In genomic region chr2:6073260-6074141, GRCh38 we compare ENCODE assay signal across 9 cellular contexts.
DNase-seq lines count a peak whose midpoint lies in the region; ATAC-seq and TF ChIP-seq lines count a peak whose summit lies in the region.
"Had no signal": no experiment of that assay in that cellular context is flagged by ENCODE, and none has a peak within 500 bp of the region (broad histone marks: within the 10 kb centered on the region; RNA-seq: fewer than 3 reads in every experiment).

No MANE protein-coding gene starts in this region.

- H3K4me3 ChIP-seq in IMR-90 (ENCODE audit: insufficient read depth, low read depth, low read length): no peak overlapping the region
- H3K4me3 ChIP-seq in adrenal gland: peak overlapping the region in 1 of 4 donors; percentile 17
- H3K4me3 ChIP-seq in gastroesophageal sphincter: no peak overlapping the region
- no peak overlapping the region for H3K4me3 ChIP-seq in esophagus muscularis mucosa

- H3K27me3 ChIP-seq in IMR-90 (ENCODE audit: control insufficient read depth, insufficient read depth, low read length) (no peaks in the 10 kb centered on the region), adrenal gland (no peaks in the 10 kb centered on the region), gastroesophageal sphincter (no peaks in the 10 kb centered on the region), esophagus muscularis mucosa (no peaks in the 10 kb centered on the region)

- POLR2A ChIA-PET in IMR-90 (lab: Charles Lee; ENCODE audit: unreplicated experiment): no interaction called here

- no CpG with 5 or more reads among the region's 11 CpGs for WGBS in IMR-90 (ENCODE audit: extremely low coverage in 2 of 2, insufficient read length in 1 of 2), 2 experiments
- 38 to 45% (median 44%) methylated on average over 11 of the region's 11 CpGs for WGBS in adrenal gland, 4 donors
- WGBS in gastroesophageal sphincter (ENCODE audit: low coverage in 1 of 2), 2 donors: 65 to 74% methylated on average over 5 to 11 of the region's 11 CpGs
- 66% methylated on average over 11 of the region's 11 CpGs for WGBS in esophagus muscularis mucosa

- in situ Hi-C loops in IMR-90 (cut with MboI; ENCODE audit: low sequenced_read_pairs): no loop called here

- H2BK20ac ChIP-seq in IMR-90 (ENCODE audit: low read depth, low read length): no peak overlapping the region

- H3K9me3 ChIP-seq in IMR-90 (ENCODE audit: control insufficient read depth, insufficient read depth, low read length) (no peaks in the 10 kb centered on the region), adrenal gland (replicated peaks in 1 of 3) (no peaks in the 10 kb centered on the region), gastroesophageal sphincter (no peaks in the 10 kb centered on the region), esophagus muscularis mucosa (no peaks in the 10 kb centered on the region)

- H3K56ac ChIP-seq in IMR-90 (ENCODE audit: extremely low read depth, insufficient read depth, low read length): no peak overlapping the region

- no peaks in the 10 kb centered on the region for H3K79me1 ChIP-seq in IMR-90 (ENCODE audit: low read depth in 1 of 2, low read length in 2 of 2)

- H4K5ac ChIP-seq in IMR-90 (ENCODE audit: low read depth, low read length): peak overlapping the region; percentile 8; the same call in 1 of the 2 replicates

- H3K36me3 ChIP-seq in IMR-90 (ENCODE audit: control insufficient read depth, insufficient read depth, low read length) (no peaks in the 10 kb centered on the region), adrenal gland (replicated peaks in 1 of 2) (no peaks in the 10 kb centered on the region), gastroesophageal sphincter (no peaks in the 10 kb centered on the region), esophagus muscularis mucosa (no peaks in the 10 kb centered on the region)

- H2AK5ac ChIP-seq in IMR-90 (ENCODE audit: low read depth, low read length): no peak overlapping the region

- peak; percentile 64 for DNase-seq in DMS153 (lab: John Stamatoyannopoulos, UW)
- DNase-seq in IMR-90: peak; percentile 74
- peak; percentile 32 to 62 (median 51) for DNase-seq in adrenal gland
- DNase-seq in mesothelial cell of epicardium (ENCODE audit: low spot score in 2 of 2, unreplicated experiment in 2 of 2): no peak
- DNase-seq in esophagus muscularis mucosa (ENCODE audit: extremely low spot score): no peak
- DNase-seq: dermis blood vessel endothelial cell had no signal

- BruUV-seq in IMR-90 (replicated peaks; lab: Mats Ljungman, UMichigan): no TSS peak

- H3K9me1 ChIP-seq in IMR-90 (ENCODE audit: insufficient read depth, low read length): no peaks in the 10 kb centered on the region

- TF ChIP-seq CTCF in IMR-90 (conservative IDR thresholded peaks at IDR 0.05; ENCODE audit: low read depth, low read length) (no peak), adrenal gland (IDR thresholded peaks at IDR 0.05) (no peak), mesothelial cell of epicardium (IDR thresholded peaks at IDR 0.05; ENCODE audit: unreplicated experiment) (no peak), gastroesophageal sphincter (IDR thresholded peaks at IDR 0.05) (no peak), esophagus muscularis mucosa (IDR thresholded peaks at IDR 0.05) (no peak)

- H3K9ac ChIP-seq in IMR-90 (ENCODE audit: low read depth, low read length): peak overlapping the region; percentile 7; the same call in 1 of the 2 replicates

- CTCF ChIA-PET in IMR-90 (lab: Yijun Ruan, JAX): no interaction called here

- peak overlapping the region; percentile 47 for H3K4me3 Mint-ChIP-seq in mesothelial cell of epicardium

- no peak for TF ChIP-seq POLR2A in IMR-90 (IDR thresholded peaks at IDR 0.05; ENCODE audit: low read depth, low read length)
- no peak for TF ChIP-seq POLR2A in adrenal gland (IDR thresholded peaks at IDR 0.05)
- TF ChIP-seq POLR2A in gastroesophageal sphincter (IDR thresholded peaks at IDR 0.05): no peak
- no peak for TF ChIP-seq POLR2A in esophagus muscularis mucosa (IDR thresholded peaks at IDR 0.05; ENCODE audit: low read depth)

- no peak for TF ChIP-seq RAD21 in IMR-90 (IDR thresholded peaks at IDR 0.05; ENCODE audit: low read length)

- peak overlapping the region; percentile 65 for H3K4me2 ChIP-seq in IMR-90 (ENCODE audit: low read depth, low read length)

- H3K18ac ChIP-seq in IMR-90 (ENCODE audit: low read depth, low read length): peak overlapping the region; percentile 36

- H3K4ac ChIP-seq in IMR-90 (ENCODE audit: low read depth, low read length): no peak overlapping the region

- no peak overlapping the region for H2BK15ac ChIP-seq in IMR-90 (ENCODE audit: low read depth, low read length)

- H3K4me1 ChIP-seq in IMR-90 (ENCODE audit: control insufficient read depth, insufficient read depth, low read length) (peaks cover 9% of the 10 kb centered on the region; the same call in 1 of the 2 replicates), adrenal gland (replicated peaks in 1 of 2) (no peaks in the 10 kb centered on the region), gastroesophageal sphincter (no peaks in the 10 kb centered on the region), esophagus muscularis mucosa (no peaks in the 10 kb centered on the region)

- no peak overlapping the region for H3K14ac ChIP-seq in IMR-90 (replicated peaks; ENCODE audit: low read depth, low read length)

- no peak overlapping the region for H2BK120ac ChIP-seq in IMR-90 (ENCODE audit: low read depth, low read length)

- dilution Hi-C loops in IMR-90 (cut with HindIII; ENCODE audit: low sequenced_read_pairs, unreplicated experiment): no loop called here

- no peak overlapping the region for H2BK5ac ChIP-seq in IMR-90 (ENCODE audit: low read depth, low read length, poor library complexity, severe bottlenecking)

- no peak overlapping the region for H4K91ac ChIP-seq in IMR-90 (ENCODE audit: insufficient read depth, low read depth, low read length)

- no peak overlapping the region; a peak in 1 of 4 replicates for H4K8ac ChIP-seq in IMR-90 (ENCODE audit: low read depth in 2 of 2, low read length in 2 of 2)

- no peaks in the 10 kb centered on the region for H3K27me3 Mint-ChIP-seq in mesothelial cell of epicardium (ENCODE audit: low read depth)

- intact Hi-C loops in IMR-90 (cut with micrococcal nuclease): no loop called here
- intact Hi-C loops in adrenal gland (cut with DNase I): no loop called here
- intact Hi-C loops in esophagus muscularis mucosa (cut with DNase I): no loop called here

- peaks cover 43% of the 10 kb centered on the region for H3K4me1 Mint-ChIP-seq in mesothelial cell of epicardium

- peak overlapping the region; percentile 85 for H3K27ac Mint-ChIP-seq in mesothelial cell of epicardium

- H3K36me3 Mint-ChIP-seq in mesothelial cell of epicardium: no peaks in the 10 kb centered on the region

- no peaks in the 10 kb centered on the region for H4K20me1 ChIP-seq in IMR-90 (ENCODE audit: insufficient read depth, low read length)

- H3K27ac ChIP-seq in IMR-90 (ENCODE audit: insufficient read depth, low read length) (peak overlapping the region; percentile 57; the same call in 1 of the 2 replicates), adrenal gland (peak overlapping the region in 3 of 5 donors; percentile 43 to 75 (median 72)), gastroesophageal sphincter (no peak overlapping the region), esophagus muscularis mucosa (replicated peaks in 1 of 4) (no peak overlapping the region)

- no peak overlapping the region for H2AK9ac ChIP-seq in IMR-90 (replicated peaks; ENCODE audit: low read depth, low read length, poor library complexity)

- H3K9me3 Mint-ChIP-seq in mesothelial cell of epicardium: no peaks in the 10 kb centered on the region

- no peak for TF ChIP-seq EP300 in gastroesophageal sphincter (IDR thresholded peaks at IDR 0.05)
- TF ChIP-seq EP300 in esophagus muscularis mucosa (IDR thresholded peaks at IDR 0.05): no peak

- H2AFZ ChIP-seq in IMR-90 (replicated peaks; ENCODE audit: low read length, poor library complexity): no peak overlapping the region

- no peak overlapping the region for H3K23ac ChIP-seq in IMR-90 (ENCODE audit: low read depth, low read length)

- ATAC-seq in IMR-90 (ENCODE audit: low read depth) (peak; percentile 86), gastroesophageal sphincter (no peak), HG02642 (IDR thresholded peaks at IDR 0.05; ENCODE audit: poor library complexity, unreplicated experiment) (no peak), HG02571 (IDR thresholded peaks at IDR 0.05; ENCODE audit: unreplicated experiment) (no peak)

TF ChIP-seq in IMR-90, 13 proteins besides CTCF, POLR2A, EP300 and RAD21:
- TF ChIP-seq MAFK (IDR thresholded peaks at IDR 0.05; ENCODE audit: low read depth, low read length) (no peak), CEBPB (IDR thresholded peaks at IDR 0.05; ENCODE audit: low read depth, low read length) (peak; percentile 29; the same call in 1 of the 2 replicates), FOS (IDR thresholded peaks at IDR 0.05; ENCODE audit: low read depth, low read length) (0 out of 2 replicates have a peak, but pooled peaks have one; percentile 20)

Comparison
In these comparisons a context has a peak if more than half of its experiments do, and no peak if none do; other contexts are left out.
1. DNase-seq: peak in DMS153 (single experiment), IMR-90 (single experiment) and adrenal gland (7 of 7); none in mesothelial cell of epicardium (0 of 2) and esophagus muscularis mucosa (single experiment).
2. H3K27ac ChIP-seq: peak in IMR-90 (single experiment) and adrenal gland (3 of 5); none in gastroesophageal sphincter (0 of 4) and esophagus muscularis mucosa (0 of 4).